Comparison of ENCODE assay signal across 25 cellular contexts in genomic region chr11:26790738-26791137, GRCh38.
"Had no signal": no experiment of that assay in that cellular context is flagged by ENCODE, and none has a peak within 500 bp of the region (broad histone marks: within the 10 kb centered on the region; RNA-seq: fewer than 3 reads in every experiment).

No MANE protein-coding gene starts in this region.

- H3K27me3 ChIP-seq: stomach, suprapubic skin, testis, thyroid gland, tibial artery, tibial nerve, transverse colon, upper lobe of left lung, upper lobe of right lung, uterus, vagina had no signal

- H3K4me1 ChIP-seq: stomach, suprapubic skin, testis, thyroid gland, tibial artery, tibial nerve, transverse colon, upper lobe of left lung, upper lobe of right lung, uterus, vagina had no signal

- DNase-seq: stimulated activated CD4-positive, alpha-beta T cell treated with anti-CD3 and anti-CD28 coated beads, Interleukin-2, amount 100 ng/mL, for 48 hours; stimulated activated CD4-positive, alpha-beta T cell treated with anti-CD3 and anti-CD28 coated beads, Interleukin-4, amount 100 ng/mL, for 1 hour; stimulated activated CD4-positive, alpha-beta T cell treated with anti-CD3 and anti-CD28 coated beads, Interleukin-4, amount 100 ng/mL, for 24 hours; stimulated activated CD4-positive, alpha-beta T cell treated with anti-CD3 and anti-CD28 coated beads, Interleukin-4, amount 100 ng/mL, for 4 hours; stimulated activated CD8-positive, alpha-beta memory T cell treated with anti-CD3 and anti-CD28 coated beads, Interleukin-4, amount 100 ng/mL, for 48 hours; stimulated activated naive B cell treated with anti-CD40 and anti-IgM and Interleukin-4, amounts not matched to agents 10 μg/mL and 1 μg/mL and 100 μg/mL, for 72 hours; stimulated activated naive CD4-positive, alpha-beta T cell; stimulated activated naive CD4-positive, alpha-beta T cell treated with Interleukin-2 at 50 U/mL for 16 hours; stimulated activated naive CD8-positive, alpha-beta T cell treated with anti-CD3 and anti-CD28 coated beads, Interleukin-15, amount 100 ng/mL, for 72 hours; stimulated activated naive CD8-positive, alpha-beta T cell treated with anti-CD3 and anti-CD28 coated beads, Interleukin-15, Interleukin-2, amounts not matched to agents 100 U/mL and 50 U/mL, for 24 hours; stomach; substantia nigra; testis; thyroid gland; tibial artery; transverse colon; upper lobe of left lung; upper lobe of right lung; uterus had no signal

- H3K36me3 ChIP-seq: stomach, suprapubic skin, thoracic aorta, thyroid gland, tibial artery, tibial nerve, transverse colon, upper lobe of left lung, upper lobe of right lung, uterus, vagina had no signal

- H3K4me3 ChIP-seq: stomach, suprapubic skin, testis, thoracic aorta, thyroid gland, tibial artery, tibial nerve, transverse colon, upper lobe of left lung, upper lobe of right lung, uterus, vagina had no signal

- ATAC-seq: stimulated activated effector memory CD8-positive, alpha-beta T cell treated with anti-CD3 and anti-CD28 coated beads, Interleukin-12 subunit alpha, Interleukin-12 subunit beta, amount 100 ng/mL, for 72 hours; stimulated activated memory B cell treated with anti-CD40 and anti-IgM and Interleukin-4, amounts not matched to agents 10 μg/mL and 1 μg/mL and 100 μg/mL, for 72 hours; stimulated activated naive B cell treated with anti-CD40 and anti-IgM and Interleukin-4, amounts not matched to agents 10 μg/mL and 1 μg/mL and 100 μg/mL, for 72 hours; stimulated activated naive CD8-positive, alpha-beta T cell treated with anti-CD3 and anti-CD28 coated beads, Interleukin-15, amount 100 ng/mL, for 72 hours; stimulated activated naive CD8-positive, alpha-beta T cell treated with anti-CD3 and anti-CD28 coated beads, Interleukin-15, Interleukin-2, amounts not matched to agents 100 U/mL and 50 U/mL, for 24 hours; upper lobe of right lung had no signal

- H3K27ac ChIP-seq: stomach, suprapubic skin, testis, thoracic aorta, thyroid gland, tibial artery, tibial nerve, transverse colon, upper lobe of left lung, upper lobe of right lung, uterus, vagina had no signal

- H3K9me3 ChIP-seq: stomach, suprapubic skin, testis, thoracic aorta, thyroid gland, tibial artery, tibial nerve, transverse colon, upper lobe of left lung, upper lobe of right lung, uterus, vagina had no signal
